9 cellular contexts compared by ENCODE assay signal in the genomic region with DNA sequence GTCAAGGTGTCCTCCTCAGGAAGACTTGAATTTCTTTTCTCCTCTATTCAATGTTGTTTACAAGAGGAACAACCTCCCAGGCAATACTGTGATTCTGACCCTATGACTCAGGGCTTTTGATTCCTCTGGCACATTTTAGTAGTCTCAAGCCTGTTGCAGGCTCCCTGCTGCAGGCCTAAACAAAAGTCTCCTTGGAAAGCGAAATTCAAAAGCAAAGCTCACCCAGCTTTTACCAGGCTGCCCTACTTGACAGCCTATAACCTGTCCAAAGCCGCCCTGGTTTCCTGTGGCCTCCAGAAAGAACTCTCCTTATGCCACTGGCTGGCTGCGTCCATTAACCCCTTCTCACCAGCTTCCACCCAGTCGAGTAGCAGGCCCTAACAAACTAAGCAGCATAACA. TPM values are rescaled to one million over a fixed set of nuclear protein-coding genes. Genes with fewer than 3 reads are reported as not detected.
A peak's percentile ranks its signal among the peaks of the same experiment; 100 is the strongest.
DNase-seq lines count a peak whose midpoint lies in the region; ATAC-seq and TF ChIP-seq lines count a peak whose summit lies in the region.
"Had no signal": no experiment of that assay in that cellular context is flagged by ENCODE, and none has a peak within 500 bp of the region (broad histone marks: within the 10 kb centered on the region; RNA-seq: fewer than 3 reads in every experiment).

No MANE protein-coding gene starts in this region.

- TF ChIP-seq POLR2A in vagina (IDR thresholded peaks at IDR 0.05) = no peak

- H3K36me3 ChIP-seq in vagina = no peaks in the 10 kb centered on the region

- intact Hi-C loops in Right ventricle myocardium inferior (cut with DNase I) = no loop called here
- intact Hi-C loops in cardiac septum (cut with DNase I) = loop anchor here (5.0 kb wide), 1 partner anchor 33 kb away; no protein-coding TSS in a partner anchor
- intact Hi-C loops in vagina (cut with DNase I) = no loop called here

- peak overlapping the region; percentile 16 for H3K27ac Mint-ChIP-seq in memory B cell
- H3K27ac Mint-ChIP-seq in stimulated activated effector memory CD8-positive, alpha-beta T cell treated with anti-CD3 and anti-CD28 coated beads, Interleukin-12 subunit alpha, Interleukin-12 subunit beta, amount 100 ng/mL, for 72 hours = no peak overlapping the region
- H3K27ac Mint-ChIP-seq: CD4-positive, CD25-positive, alpha-beta regulatory T cell had no signal

- no peaks in the 10 kb centered on the region for H3K27me3 ChIP-seq in vagina

- ATAC-seq in Right ventricle myocardium inferior = peak; percentile 50
- ATAC-seq in memory B cell (ENCODE audit: low read depth) = no peak
- ATAC-seq in stimulated activated effector memory CD8-positive, alpha-beta T cell treated with anti-CD3 and anti-CD28 coated beads, Interleukin-12 subunit alpha, Interleukin-12 subunit beta, amount 100 ng/mL, for 72 hours = no peak

- H3K4me1 Mint-ChIP-seq in memory B cell = peaks cover 12% of the 10 kb centered on the region
- H3K4me1 Mint-ChIP-seq in stimulated activated effector memory CD8-positive, alpha-beta T cell treated with anti-CD3 and anti-CD28 coated beads, Interleukin-12 subunit alpha, Interleukin-12 subunit beta, amount 100 ng/mL, for 72 hours = peaks cover 6% of the 10 kb centered on the region

- DNase-seq in Right ventricle myocardium inferior (ENCODE audit: missing footprints) (no peak), cardiac septum (ENCODE audit: low spot score) (no peak), dermis blood vessel endothelial cell (peak; percentile 80), memory B cell (ENCODE audit: low spot score in 2 of 2) (no peak), vagina (ENCODE audit: extremely low spot score in 2 of 2) (peak in 1 of 2 donors; percentile 83), GM19238 (ENCODE audit: insufficient read length, low spot score) (no peak), NCI-H128 (lab: John Stamatoyannopoulos, UW; ENCODE audit: unreplicated experiment) (no peak)
- DNase-seq in stimulated activated effector memory CD8-positive, alpha-beta T cell treated with anti-CD3 and anti-CD28 coated beads, Interleukin-12 subunit alpha, Interleukin-12 subunit beta, amount 100 ng/mL, for 72 hours (ENCODE audit: low spot score in 2 of 2) = no peak
- DNase-seq: CD4-positive, CD25-positive, alpha-beta regulatory T cell had no signal

- H3K4me1 ChIP-seq in vagina = peaks cover 55% of the 10 kb centered on the region

- TF ChIP-seq CTCF in vagina (IDR thresholded peaks at IDR 0.05) = no peak

- peak overlapping the region; percentile 86 for H3K27ac ChIP-seq in vagina

- H3K36me3 Mint-ChIP-seq in memory B cell = no peaks in the 10 kb centered on the region
- no peaks in the 10 kb centered on the region for H3K36me3 Mint-ChIP-seq in stimulated activated effector memory CD8-positive, alpha-beta T cell treated with anti-CD3 and anti-CD28 coated beads, Interleukin-12 subunit alpha, Interleukin-12 subunit beta, amount 100 ng/mL, for 72 hours
- H3K36me3 Mint-ChIP-seq: CD4-positive, CD25-positive, alpha-beta regulatory T cell had no signal

- H3K9me3 Mint-ChIP-seq in memory B cell = no peaks in the 10 kb centered on the region
- no peaks in the 10 kb centered on the region for H3K9me3 Mint-ChIP-seq in stimulated activated effector memory CD8-positive, alpha-beta T cell treated with anti-CD3 and anti-CD28 coated beads, Interleukin-12 subunit alpha, Interleukin-12 subunit beta, amount 100 ng/mL, for 72 hours

- no peak overlapping the region for H3K4me3 ChIP-seq in vagina

- H3K27me3 Mint-ChIP-seq in memory B cell = no peaks in the 10 kb centered on the region

- H3K4me3 Mint-ChIP-seq in memory B cell = no peak overlapping the region
- no peak overlapping the region for H3K4me3 Mint-ChIP-seq in stimulated activated effector memory CD8-positive, alpha-beta T cell treated with anti-CD3 and anti-CD28 coated beads, Interleukin-12 subunit alpha, Interleukin-12 subunit beta, amount 100 ng/mL, for 72 hours

- H3K9me3 ChIP-seq in vagina = no peaks in the 10 kb centered on the region

RNA-seq across cellular contexts. Expression of a gene that starts 11.6 kb away (rescaled TPM):
- 22.2 TPM for total RNA-seq in Right ventricle myocardium inferior
- 19.9 TPM for total RNA-seq in cardiac septum
- total RNA-seq in dermis blood vessel endothelial cell = 19.6 and 27.0 TPM in 2 replicates
- 17.7 TPM for total RNA-seq in vagina

RNA-seq across cellular contexts. Expression of a gene that starts 11.9 kb away (rescaled TPM):
- total RNA-seq in Right ventricle myocardium inferior (51.5 TPM), cardiac septum (77.4 TPM), dermis blood vessel endothelial cell (96.7 and 134 TPM in 2 replicates), vagina (63.3 TPM)
